1 cellular context compared by ENCODE assay signal in genomic region chr14:39432619-39433451, GRCh38.
TF ChIP-seq lines count a peak whose summit lies in the region.

No MANE protein-coding gene starts in this region.

TF ChIP-seq in HepG2, 621 proteins besides CTCF, POLR2A, EP300 and RAD21 (continued from another document):
- TF ChIP-seq PRDM10 (CRISPR knock-in tag; IDR thresholded peaks at IDR 0.05; ENCODE audit: low read depth) (no peak), ZNF546 (CRISPR knock-in tag; conservative IDR thresholded peaks at IDR 0.05) (no peak; the same call in 1 of the 2 replicates)
